Comparison of ENCODE assay signal across 1 cellular context in the genomic region with DNA sequence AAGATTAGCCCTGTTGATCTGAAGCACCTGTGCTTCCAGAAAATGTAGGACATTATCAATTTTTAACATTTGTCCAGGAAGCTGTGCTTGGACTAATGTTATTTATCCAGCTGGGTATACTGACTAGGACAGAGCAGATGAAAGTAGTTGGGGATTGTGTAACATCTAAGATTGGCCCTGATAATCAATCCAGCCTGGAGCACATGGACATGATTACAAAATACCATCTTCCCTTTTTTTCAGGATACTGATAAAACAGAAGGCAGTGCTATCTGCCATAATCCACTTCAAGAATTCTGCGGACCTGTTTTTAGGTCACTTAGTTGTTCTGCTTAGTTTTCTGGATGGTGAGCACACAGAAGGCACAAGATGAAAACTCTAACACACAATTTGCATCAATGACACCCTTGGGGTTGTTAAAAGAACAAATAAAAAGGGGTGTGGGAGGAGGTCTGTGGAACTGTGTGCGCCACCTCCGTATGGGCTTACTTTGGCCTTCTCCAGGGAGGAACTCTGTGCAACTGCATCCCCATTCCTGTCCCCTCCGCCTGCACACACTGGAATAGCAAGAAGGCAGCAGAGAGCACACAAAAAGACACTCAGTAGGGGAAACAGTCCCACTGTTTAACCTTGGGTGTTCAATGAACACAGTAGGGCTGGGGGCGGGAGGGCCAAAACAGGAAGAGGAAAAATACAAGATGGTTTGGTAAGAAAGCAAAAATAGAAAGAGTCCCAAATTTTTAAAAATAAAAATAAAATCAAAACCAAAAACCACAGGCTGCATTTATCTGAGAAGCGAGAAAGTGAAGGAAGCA.
TF ChIP-seq lines count a peak whose summit lies in the region.

No MANE protein-coding gene starts in this region.

TF ChIP-seq in HepG2, 621 proteins besides CTCF, POLR2A, EP300 and RAD21 (continued from another document and continues in another):
- no peak for TF ChIP-seq ZC3H4 (CRISPR knock-in tag; IDR thresholded peaks at IDR 0.05; ENCODE audit: borderline replicate concordance)
- TF ChIP-seq HNF4G (IDR thresholded peaks at IDR 0.05; ENCODE audit: borderline replicate concordance, low read depth, low read length), result peak; percentile 63; the same call in 1 of the 2 replicates
- peak; percentile 58; the same call in 1 of the 2 replicates for TF ChIP-seq HNF4G (CRISPR knock-in tag; IDR thresholded peaks at IDR 0.05; ENCODE audit: borderline replicate concordance, low read depth)
- no peak for TF ChIP-seq ZFP37 (CRISPR knock-in tag; IDR thresholded peaks at IDR 0.05; ENCODE audit: borderline replicate concordance)
- TF ChIP-seq, protein P1, sequence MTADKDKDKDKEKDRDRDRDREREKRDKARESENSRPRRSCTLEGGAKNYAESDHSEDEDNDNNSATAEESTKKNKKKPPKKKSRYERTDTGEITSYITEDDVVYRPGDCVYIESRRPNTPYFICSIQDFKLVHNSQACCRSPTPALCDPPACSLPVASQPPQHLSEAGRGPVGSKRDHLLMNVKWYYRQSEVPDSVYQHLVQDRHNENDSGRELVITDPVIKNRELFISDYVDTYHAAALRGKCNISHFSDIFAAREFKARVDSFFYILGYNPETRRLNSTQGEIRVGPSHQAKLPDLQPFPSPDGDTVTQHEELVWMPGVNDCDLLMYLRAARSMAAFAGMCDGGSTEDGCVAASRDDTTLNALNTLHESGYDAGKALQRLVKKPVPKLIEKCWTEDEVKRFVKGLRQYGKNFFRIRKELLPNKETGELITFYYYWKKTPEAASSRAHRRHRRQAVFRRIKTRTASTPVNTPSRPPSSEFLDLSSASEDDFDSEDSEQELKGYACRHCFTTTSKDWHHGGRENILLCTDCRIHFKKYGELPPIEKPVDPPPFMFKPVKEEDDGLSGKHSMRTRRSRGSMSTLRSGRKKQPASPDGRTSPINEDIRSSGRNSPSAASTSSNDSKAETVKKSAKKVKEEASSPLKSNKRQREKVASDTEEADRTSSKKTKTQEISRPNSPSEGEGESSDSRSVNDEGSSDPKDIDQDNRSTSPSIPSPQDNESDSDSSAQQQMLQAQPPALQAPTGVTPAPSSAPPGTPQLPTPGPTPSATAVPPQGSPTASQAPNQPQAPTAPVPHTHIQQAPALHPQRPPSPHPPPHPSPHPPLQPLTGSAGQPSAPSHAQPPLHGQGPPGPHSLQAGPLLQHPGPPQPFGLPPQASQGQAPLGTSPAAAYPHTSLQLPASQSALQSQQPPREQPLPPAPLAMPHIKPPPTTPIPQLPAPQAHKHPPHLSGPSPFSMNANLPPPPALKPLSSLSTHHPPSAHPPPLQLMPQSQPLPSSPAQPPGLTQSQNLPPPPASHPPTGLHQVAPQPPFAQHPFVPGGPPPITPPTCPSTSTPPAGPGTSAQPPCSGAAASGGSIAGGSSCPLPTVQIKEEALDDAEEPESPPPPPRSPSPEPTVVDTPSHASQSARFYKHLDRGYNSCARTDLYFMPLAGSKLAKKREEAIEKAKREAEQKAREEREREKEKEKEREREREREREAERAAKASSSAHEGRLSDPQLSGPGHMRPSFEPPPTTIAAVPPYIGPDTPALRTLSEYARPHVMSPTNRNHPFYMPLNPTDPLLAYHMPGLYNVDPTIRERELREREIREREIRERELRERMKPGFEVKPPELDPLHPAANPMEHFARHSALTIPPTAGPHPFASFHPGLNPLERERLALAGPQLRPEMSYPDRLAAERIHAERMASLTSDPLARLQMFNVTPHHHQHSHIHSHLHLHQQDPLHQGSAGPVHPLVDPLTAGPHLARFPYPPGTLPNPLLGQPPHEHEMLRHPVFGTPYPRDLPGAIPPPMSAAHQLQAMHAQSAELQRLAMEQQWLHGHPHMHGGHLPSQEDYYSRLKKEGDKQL (CRISPR knock-in tag; IDR thresholded peaks at IDR 0.05; ENCODE audit: low read depth), result peak; percentile 90
- peak; percentile 77; the same call in 1 of the 2 replicates for TF ChIP-seq ZNF747 (CRISPR knock-in tag; IDR thresholded peaks at IDR 0.05; ENCODE audit: borderline replicate concordance)
- TF ChIP-seq ZNF292 (CRISPR knock-in tag; IDR thresholded peaks at IDR 0.05; ENCODE audit: borderline replicate concordance, low read depth), result peak; percentile 70; the same call in 1 of the 2 replicates
- no peak for TF ChIP-seq ZNF704 (CRISPR knock-in tag; IDR thresholded peaks at IDR 0.05; ENCODE audit: borderline replicate concordance)
- TF ChIP-seq THAP8 (CRISPR knock-in tag; IDR thresholded peaks at IDR 0.05; ENCODE audit: borderline replicate concordance), result no peak
- TF ChIP-seq SMC3 (IDR thresholded peaks at IDR 0.05; ENCODE audit: low read length), result no peak
- no peak for TF ChIP-seq AGO2 (optimal IDR thresholded peaks at IDR 0.05; ENCODE audit: low read depth, low read length)
- TF ChIP-seq RCOR2 (CRISPR knock-in tag; IDR thresholded peaks at IDR 0.05), result peak; percentile 54; the same call in 1 of the 2 replicates
- TF ChIP-seq MYNN (CRISPR knock-in tag; IDR thresholded peaks at IDR 0.05; ENCODE audit: low read depth), result no peak
- no peak for TF ChIP-seq NR3C1 (CRISPR knock-in tag; IDR thresholded peaks at IDR 0.05)
- TF ChIP-seq, protein P2, sequence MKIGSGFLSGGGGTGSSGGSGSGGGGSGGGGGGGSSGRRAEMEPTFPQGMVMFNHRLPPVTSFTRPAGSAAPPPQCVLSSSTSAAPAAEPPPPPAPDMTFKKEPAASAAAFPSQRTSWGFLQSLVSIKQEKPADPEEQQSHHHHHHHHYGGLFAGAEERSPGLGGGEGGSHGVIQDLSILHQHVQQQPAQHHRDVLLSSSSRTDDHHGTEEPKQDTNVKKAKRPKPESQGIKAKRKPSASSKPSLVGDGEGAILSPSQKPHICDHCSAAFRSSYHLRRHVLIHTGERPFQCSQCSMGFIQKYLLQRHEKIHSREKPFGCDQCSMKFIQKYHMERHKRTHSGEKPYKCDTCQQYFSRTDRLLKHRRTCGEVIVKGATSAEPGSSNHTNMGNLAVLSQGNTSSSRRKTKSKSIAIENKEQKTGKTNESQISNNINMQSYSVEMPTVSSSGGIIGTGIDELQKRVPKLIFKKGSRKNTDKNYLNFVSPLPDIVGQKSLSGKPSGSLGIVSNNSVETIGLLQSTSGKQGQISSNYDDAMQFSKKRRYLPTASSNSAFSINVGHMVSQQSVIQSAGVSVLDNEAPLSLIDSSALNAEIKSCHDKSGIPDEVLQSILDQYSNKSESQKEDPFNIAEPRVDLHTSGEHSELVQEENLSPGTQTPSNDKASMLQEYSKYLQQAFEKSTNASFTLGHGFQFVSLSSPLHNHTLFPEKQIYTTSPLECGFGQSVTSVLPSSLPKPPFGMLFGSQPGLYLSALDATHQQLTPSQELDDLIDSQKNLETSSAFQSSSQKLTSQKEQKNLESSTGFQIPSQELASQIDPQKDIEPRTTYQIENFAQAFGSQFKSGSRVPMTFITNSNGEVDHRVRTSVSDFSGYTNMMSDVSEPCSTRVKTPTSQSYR (CRISPR knock-in tag; IDR thresholded peaks at IDR 0.05; ENCODE audit: borderline replicate concordance), result peak; percentile 48; the same call in 1 of the 2 replicates
- TF ChIP-seq ZNF574 (CRISPR knock-in tag; IDR thresholded peaks at IDR 0.05), result no peak
- peak; percentile 21; the same call in 1 of the 2 replicates for TF ChIP-seq ZBTB7B (CRISPR knock-in tag; IDR thresholded peaks at IDR 0.05)
- TF ChIP-seq ZZZ3 (CRISPR knock-in tag; IDR thresholded peaks at IDR 0.05; ENCODE audit: borderline replicate concordance), result 0 out of 2 replicates have a peak, but pooled peaks have one; percentile 35
- TF ChIP-seq, protein P3, sequence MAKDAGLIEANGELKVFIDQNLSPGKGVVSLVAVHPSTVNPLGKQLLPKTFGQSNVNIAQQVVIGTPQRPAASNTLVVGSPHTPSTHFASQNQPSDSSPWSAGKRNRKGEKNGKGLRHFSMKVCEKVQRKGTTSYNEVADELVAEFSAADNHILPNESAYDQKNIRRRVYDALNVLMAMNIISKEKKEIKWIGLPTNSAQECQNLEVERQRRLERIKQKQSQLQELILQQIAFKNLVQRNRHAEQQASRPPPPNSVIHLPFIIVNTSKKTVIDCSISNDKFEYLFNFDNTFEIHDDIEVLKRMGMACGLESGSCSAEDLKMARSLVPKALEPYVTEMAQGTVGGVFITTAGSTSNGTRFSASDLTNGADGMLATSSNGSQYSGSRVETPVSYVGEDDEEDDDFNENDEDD (CRISPR knock-in tag; IDR thresholded peaks at IDR 0.05; ENCODE audit: borderline replicate concordance), result no peak
- TF ChIP-seq BCLAF1 (IDR thresholded peaks at IDR 0.05), result no peak
- TF ChIP-seq AHR (CRISPR knock-in tag; IDR thresholded peaks at IDR 0.05), result no peak
- no peak for TF ChIP-seq SMYD3 (CRISPR knock-in tag; IDR thresholded peaks at IDR 0.05)
- no peak for TF ChIP-seq CBX1 (IDR thresholded peaks at IDR 0.05; ENCODE audit: low read depth)
- TF ChIP-seq ZNF589 (CRISPR knock-in tag; conservative IDR thresholded peaks at IDR 0.05), result no peak
- peak; percentile 90 for TF ChIP-seq ZNF503 (CRISPR knock-in tag; IDR thresholded peaks at IDR 0.05)
- TF ChIP-seq ZNF264 (CRISPR knock-in tag; IDR thresholded peaks at IDR 0.05), result no peak
- TF ChIP-seq NCOA1 (CRISPR knock-in tag; IDR thresholded peaks at IDR 0.05), result no peak
- TF ChIP-seq SOX6 (IDR thresholded peaks at IDR 0.05), result no peak
- TF ChIP-seq SOX6 (CRISPR knock-in tag; IDR thresholded peaks at IDR 0.05), result peak; percentile 95
- TF ChIP-seq ATF3 (CRISPR knock-in tag; IDR thresholded peaks at IDR 0.05), result no peak
- TF ChIP-seq TBX2 (CRISPR knock-in tag; IDR thresholded peaks at IDR 0.05; ENCODE audit: borderline replicate concordance), result peak; percentile 92
- no peak for TF ChIP-seq BRD4 (CRISPR knock-in tag; IDR thresholded peaks at IDR 0.05)
- no peak for TF ChIP-seq ZNF557 (CRISPR knock-in tag; IDR thresholded peaks at IDR 0.05)
- TF ChIP-seq ZNF44 (CRISPR knock-in tag; IDR thresholded peaks at IDR 0.05), result no peak
- no peak for TF ChIP-seq CBX2 (IDR thresholded peaks at IDR 0.05; ENCODE audit: low read depth, low read length)
- no peak for TF ChIP-seq CBX2 (CRISPR knock-in tag; IDR thresholded peaks at IDR 0.05; ENCODE audit: low read depth)
- 0 out of 2 replicates have a peak, but pooled peaks have one; percentile 27 for TF ChIP-seq TBX3 (IDR thresholded peaks at IDR 0.05; ENCODE audit: borderline replicate concordance)
- TF ChIP-seq ZNF256 (CRISPR knock-in tag; conservative IDR thresholded peaks at IDR 0.05), result no peak
